26 cellular contexts compared by ENCODE assay signal in the genomic region with DNA sequence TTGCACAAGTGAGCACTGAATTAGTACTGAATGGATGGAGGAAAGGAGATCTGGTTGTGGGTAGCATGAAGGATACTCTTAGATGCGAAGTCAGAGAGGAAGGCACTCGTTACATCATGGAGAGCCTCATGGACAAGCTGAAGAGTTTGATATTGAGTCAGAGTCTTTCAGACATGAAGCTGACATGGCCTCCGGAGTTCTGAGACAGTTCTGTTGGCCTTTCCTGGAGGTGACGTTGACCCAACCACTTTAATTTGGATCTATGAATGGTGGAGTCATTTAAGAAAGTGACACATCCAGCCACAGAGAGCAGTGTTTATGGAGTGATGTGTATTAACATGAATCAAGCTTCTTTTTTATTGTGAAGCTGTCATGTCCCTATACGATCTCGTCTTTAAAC.
"Had no signal": no experiment of that assay in that cellular context is flagged by ENCODE, and none has a peak within 500 bp of the region (broad histone marks: within the 10 kb centered on the region; RNA-seq: fewer than 3 reads in every experiment).

No MANE protein-coding gene starts in this region.

- H3K9me3 Mint-ChIP-seq: T-helper 2 cell treated with Interferon-gamma antibody and Interleukin-4, amounts not matched to agents 5 μg/mL and 100 μg/mL, for 36 hours had no signal

- H3K36me3 Mint-ChIP-seq: activated naive CD4-positive, alpha-beta T cell treated with anti-CD3 and anti-CD28 coated beads, Interleukin-2, amount 10 ng/mL, durations not matched to agents 7 days and 5 days; activated naive CD8-positive, alpha-beta T cell treated with anti-CD3 and anti-CD28 coated beads, Interleukin-2, amount 10 ng/mL, durations not matched to agents 7 days and 5 days; natural killer cell treated with Interleukin-12 subunit alpha and Interleukin-12 subunit beta and Interleukin-15 and Interleukin-18, amount 100 ng/mL, for 72 hours had no signal

- H3K27me3 Mint-ChIP-seq: activated naive CD4-positive, alpha-beta T cell treated with anti-CD3 and anti-CD28 coated beads, Interleukin-2, amount 10 ng/mL, durations not matched to agents 7 days and 5 days; activated naive CD8-positive, alpha-beta T cell treated with anti-CD3 and anti-CD28 coated beads, Interleukin-2, amount 10 ng/mL, durations not matched to agents 7 days and 5 days; natural killer cell treated with Interleukin-12 subunit alpha and Interleukin-12 subunit beta and Interleukin-15 and Interleukin-18, amount 100 ng/mL, for 72 hours had no signal

- H3K27ac ChIP-seq: ascending aorta, breast epithelium, esophagus muscularis mucosa, foreskin keratinocyte, heart right ventricle, left lung, lower lobe of right lung, right atrium auricular region, thoracic aorta, uterus, VCaP had no signal

- H3K27ac Mint-ChIP-seq: activated naive CD4-positive, alpha-beta T cell treated with anti-CD3 and anti-CD28 coated beads, Interleukin-2, amount 10 ng/mL, durations not matched to agents 7 days and 5 days; activated naive CD8-positive, alpha-beta T cell treated with anti-CD3 and anti-CD28 coated beads, Interleukin-2, amount 10 ng/mL, durations not matched to agents 7 days and 5 days; natural killer cell treated with Interleukin-12 subunit alpha and Interleukin-12 subunit beta and Interleukin-15 and Interleukin-18, amount 100 ng/mL, for 72 hours; T-helper 2 cell treated with Interferon-gamma antibody and Interleukin-4, amounts not matched to agents 5 μg/mL and 100 μg/mL, for 36 hours had no signal

- ATAC-seq: activated CD4-positive, CD25-positive, alpha-beta regulatory T cell treated with anti-CD3 and anti-CD28 coated beads, Interleukin-2, amount 50 U/mL, for 24 hours; lower lobe of right lung; natural killer cell treated with Interleukin-12 subunit alpha and Interleukin-12 subunit beta and Interleukin-15 and Interleukin-18, amount 100 ng/mL, for 72 hours had no signal

- DNase-seq: activated CD4-positive, alpha-beta T cell treated with anti-CD3 and anti-CD28 coated beads for 48 hours; activated CD4-positive, alpha-beta T cell treated with anti-CD3 and anti-CD28 coated beads, Interleukin-2, amount 50 U/mL, for 48 hours; activated CD8-positive, alpha-beta memory T cell treated with anti-CD3 and anti-CD28 coated beads, Interleukin-2, amount 50 U/mL, for 4 hours; activated gamma-delta T cell; activated naive CD4-positive, alpha-beta T cell treated with anti-CD3 and anti-CD28 coated beads, Interleukin-2, amount 10 ng/mL, durations not matched to agents 7 days and 5 days; activated naive CD8-positive, alpha-beta T cell treated with anti-CD3 and anti-CD28 coated beads, Interleukin-2, amount 10 ng/mL, durations not matched to agents 7 days and 5 days; activated T-cell treated with anti-CD3 and anti-CD28 coated beads, Interleukin-2, amount 50 U/mL, for 1 hour; dermis blood vessel endothelial cell; effector CD4-positive, alpha-beta T cell; heart right ventricle; left lung; lower lobe of right lung; mesenchymal stem cell; stimulated activated naive CD4-positive, alpha-beta T cell; trophoblast cell; uterus had no signal

- H3K4me3 Mint-ChIP-seq: activated naive CD4-positive, alpha-beta T cell treated with anti-CD3 and anti-CD28 coated beads, Interleukin-2, amount 10 ng/mL, durations not matched to agents 7 days and 5 days; activated naive CD8-positive, alpha-beta T cell treated with anti-CD3 and anti-CD28 coated beads, Interleukin-2, amount 10 ng/mL, durations not matched to agents 7 days and 5 days; natural killer cell treated with Interleukin-12 subunit alpha and Interleukin-12 subunit beta and Interleukin-15 and Interleukin-18, amount 100 ng/mL, for 72 hours; T-helper 2 cell treated with Interferon-gamma antibody and Interleukin-4, amounts not matched to agents 5 μg/mL and 100 μg/mL, for 36 hours had no signal
